In the genomic region with DNA sequence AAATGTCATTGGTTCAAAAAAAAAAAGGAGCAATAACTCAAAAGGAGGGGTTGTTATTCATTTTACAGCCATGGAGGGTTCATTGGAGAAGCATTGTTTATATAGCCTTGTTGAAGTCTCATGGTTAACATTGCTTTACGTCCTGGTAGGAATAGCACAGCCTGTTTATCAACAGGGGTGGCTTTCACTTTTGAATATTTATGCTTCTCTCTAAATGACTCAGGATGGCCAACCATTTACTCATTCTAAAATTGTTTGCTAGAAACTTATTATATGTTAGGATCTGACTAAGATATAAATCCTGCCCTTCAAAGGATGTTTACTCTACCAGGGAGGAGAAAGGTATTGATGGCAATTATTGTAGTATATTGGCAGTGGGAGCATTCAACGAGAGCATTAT, we compare ENCODE assay signal across 17 cellular contexts.
DNase-seq lines count a peak whose midpoint lies in the region; ATAC-seq and TF ChIP-seq lines count a peak whose summit lies in the region.
"Had no signal": no experiment of that assay in that cellular context is flagged by ENCODE, and none has a peak within 500 bp of the region (broad histone marks: within the 10 kb centered on the region; RNA-seq: fewer than 3 reads in every experiment).

No MANE protein-coding gene starts in this region.

- no peaks in the 10 kb centered on the region for H3K36me3 ChIP-seq in PC-3 (ENCODE audit: low read depth, low read length)
- H3K36me3 ChIP-seq in GM23248 (ENCODE audit: low read depth) = no peaks in the 10 kb centered on the region
- H3K36me3 ChIP-seq: BLaER1 treated with 17β-estradiol and CSF1 and Interleukin-3, amounts not matched to agents 10 nM and 100 nM; HAP-1 had no signal

- H3F3A ChIP-seq in PC-3 (ENCODE audit: low read length, unreplicated experiment) (no peaks in the 10 kb centered on the region), GM23248 (ENCODE audit: insufficient read depth) (no peaks in the 10 kb centered on the region)

- H3K9ac ChIP-seq in PC-3 (ENCODE audit: low read length) (no peak overlapping the region), GM23248 (no peak overlapping the region)
- H3K9ac ChIP-seq: BLaER1 treated with 17β-estradiol and CSF1 and Interleukin-3, amounts not matched to agents 10 nM and 100 nM had no signal

- TF ChIP-seq CTCF in PC-3 (conservative IDR thresholded peaks at IDR 0.05; ENCODE audit: low read depth, low read length) (no peak), HFFc6 (IDR thresholded peaks at IDR 0.05) (no peak)

- H3K36me3 Mint-ChIP-seq in immature natural killer cell = peaks cover 0 to 4% (median 0%) of the 10 kb centered on the region in 3 donors
- H3K36me3 Mint-ChIP-seq in HFFc6 (ENCODE audit: low read depth) = no peaks in the 10 kb centered on the region
- H3K36me3 Mint-ChIP-seq: CD4-positive, CD25-positive, alpha-beta regulatory T cell had no signal

- no peak overlapping the region for H3K4me3 Mint-ChIP-seq in immature natural killer cell
- H3K4me3 Mint-ChIP-seq in HFFc6 = no peak overlapping the region
- H3K4me3 Mint-ChIP-seq: CD4-positive, CD25-positive, alpha-beta regulatory T cell had no signal

- H3K9me2 ChIP-seq in PC-3 (replicated peaks; ENCODE audit: low read length) (no peaks in the 10 kb centered on the region), GM23248 (ENCODE audit: insufficient read depth) (no peaks in the 10 kb centered on the region)

- H3K79me2 ChIP-seq in PC-3 (ENCODE audit: low read length) (no peaks in the 10 kb centered on the region), GM23248 (ENCODE audit: insufficient read depth) (no peaks in the 10 kb centered on the region)

- H3K4me1 ChIP-seq in PC-3 (ENCODE audit: insufficient read depth, low read length) (no peaks in the 10 kb centered on the region), GM23248 (ENCODE audit: insufficient read depth) (no peaks in the 10 kb centered on the region)
- H3K4me1 ChIP-seq: BLaER1 treated with 17β-estradiol and CSF1 and Interleukin-3, amounts not matched to agents 10 nM and 100 nM; HAP-1 had no signal

- H3K4me3 ChIP-seq in PC-3 (ENCODE audit: low read length) = no peak overlapping the region
- H3K4me3 ChIP-seq in GM23248 = no peak overlapping the region
- H3K4me3 ChIP-seq: BLaER1 treated with 17β-estradiol and CSF1 and Interleukin-3, amounts not matched to agents 10 nM and 100 nM; HAP-1; K562 had no signal

- H3K27me3 ChIP-seq in PC-3 (ENCODE audit: low read length) = no peaks in the 10 kb centered on the region
- H3K27me3 ChIP-seq in GM23248 (replicated peaks; ENCODE audit: insufficient read depth) = no peaks in the 10 kb centered on the region
- H3K27me3 ChIP-seq: BLaER1 treated with 17β-estradiol and CSF1 and Interleukin-3, amounts not matched to agents 10 nM and 100 nM had no signal

- H3K27ac Mint-ChIP-seq in immature natural killer cell (no peak overlapping the region), HFFc6 (no peak overlapping the region)
- H3K27ac Mint-ChIP-seq: CD4-positive, CD25-positive, alpha-beta regulatory T cell had no signal

- DNase-seq in PC-3 = peak; percentile 23
- DNase-seq in GM23248 = no peak
- DNase-seq in immature natural killer cell = no peak
- DNase-seq in HFFc6 = no peak
- DNase-seq: ACHN; Calu3; CD4-positive, CD25-positive, alpha-beta regulatory T cell; DMS 273 treated with DMSO at 0.1 percent for 48 hours; GOT3; Karpas-422 had no signal

- 9 to 12% methylated on average over 2 of the region's 2 CpGs for WGBS in GM23248 (ENCODE audit: low coverage in 1 of 2, low lambda C conversion rate in 2 of 2, missing lambda C conversion rate in 2 of 2), 2 experiments

- CTCF ChIA-PET in PC-3 (lab: Charles Lee) = no interaction called here

- H3K9me3 Mint-ChIP-seq in immature natural killer cell (peaks cover 2 to 39% (median 17%) of the 10 kb centered on the region in 6 donors), HFFc6 (peaks cover 39% of the 10 kb centered on the region)

- no peak overlapping the region for H2AFZ ChIP-seq in PC-3 (ENCODE audit: low read length)
- H2AFZ ChIP-seq in GM23248 = no peak overlapping the region

- H3K27ac ChIP-seq in PC-3 (ENCODE audit: low read length) (no peak overlapping the region), GM23248 (no peak overlapping the region)
- H3K27ac ChIP-seq: BLaER1 treated with 17β-estradiol and CSF1 and Interleukin-3, amounts not matched to agents 10 nM and 100 nM; HL-60 had no signal

- BruUV-seq in PC-3 (replicated peaks; lab: Mats Ljungman, UMichigan) = no TSS peak

- intact Hi-C loops in PC-3 (cut with micrococcal nuclease) = no loop called here

- H3K4me1 Mint-ChIP-seq in immature natural killer cell (no peaks in the 10 kb centered on the region), HFFc6 (ENCODE audit: low read depth) (no peaks in the 10 kb centered on the region)
- H3K4me1 Mint-ChIP-seq: CD4-positive, CD25-positive, alpha-beta regulatory T cell had no signal

- H3K9me3 ChIP-seq in PC-3 (ENCODE audit: low read length) (no peaks in the 10 kb centered on the region), GM23248 (ENCODE audit: low read depth) (no peaks in the 10 kb centered on the region)
- H3K9me3 ChIP-seq: BLaER1 treated with 17β-estradiol and CSF1 and Interleukin-3, amounts not matched to agents 10 nM and 100 nM; HAP-1 had no signal

- in situ Hi-C loops in GM23248 (cut with MboI) = no loop called here

- H3K27me3 Mint-ChIP-seq in immature natural killer cell (ENCODE audit: low read depth in 3 of 3) (no peaks in the 10 kb centered on the region), HFFc6 (ENCODE audit: insufficient read depth) (no peaks in the 10 kb centered on the region)
- H3K27me3 Mint-ChIP-seq: CD4-positive, CD25-positive, alpha-beta regulatory T cell had no signal

- ATAC-seq in GM18867 (IDR thresholded peaks at IDR 0.05; ENCODE audit: unreplicated experiment) (peak; percentile 51), HG02852 (IDR thresholded peaks at IDR 0.05; ENCODE audit: unreplicated experiment) (peak; percentile 59), PC-3 (no peak), GM18502 (IDR thresholded peaks at IDR 0.05; ENCODE audit: poor library complexity, unreplicated experiment) (no peak)
- ATAC-seq: K562 had no signal

- H4K20me1 ChIP-seq in PC-3 (ENCODE audit: low read length) (no peaks in the 10 kb centered on the region), GM23248 (ENCODE audit: insufficient read depth) (no peaks in the 10 kb centered on the region)
- H4K20me1 ChIP-seq: BLaER1 treated with 17β-estradiol and CSF1 and Interleukin-3, amounts not matched to agents 10 nM and 100 nM had no signal

- H3K4me2 ChIP-seq in PC-3 (ENCODE audit: low read length) = no peak overlapping the region
- H3K4me2 ChIP-seq in GM23248 (ENCODE audit: unreplicated experiment) = no peak overlapping the region
- H3K4me2 ChIP-seq: BLaER1 treated with 17β-estradiol and CSF1 and Interleukin-3, amounts not matched to agents 10 nM and 100 nM had no signal

- POLR2A ChIA-PET in PC-3 (lab: Charles Lee; ENCODE audit: unreplicated experiment) = no interaction called here

Comparison
In these comparisons a context has a peak if more than half of its experiments do, and no peak if none do; other contexts are left out.
1. ATAC-seq: peak in GM18867 (single experiment) and HG02852 (single experiment); none in PC-3 (single experiment) and GM18502 (single experiment).